33 cellular contexts compared by ENCODE assay signal in the genomic region with DNA sequence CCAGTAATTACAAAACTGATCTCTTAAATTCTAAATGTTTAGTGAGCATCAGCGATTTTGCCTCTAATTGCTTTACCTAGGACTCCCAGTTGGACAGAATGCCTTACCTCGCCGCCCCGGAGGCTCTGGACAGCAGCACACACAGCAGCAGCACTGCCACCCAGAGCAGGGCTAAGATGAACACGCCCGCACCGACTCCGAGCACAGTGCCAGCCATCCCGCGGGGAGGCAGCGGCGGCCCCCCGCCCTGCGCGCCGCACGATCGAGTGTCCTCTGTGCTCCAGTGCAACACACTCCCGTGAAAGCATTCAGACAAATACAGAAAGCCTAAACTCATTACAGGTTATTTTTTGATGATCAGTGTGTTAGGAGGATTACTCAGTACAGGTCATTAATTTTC.
"Had no signal": no experiment of that assay in that cellular context is flagged by ENCODE, and none has a peak within 500 bp of the region (broad histone marks: within the 10 kb centered on the region; RNA-seq: fewer than 3 reads in every experiment).

No MANE protein-coding gene starts in this region.

- H3K4me1 Mint-ChIP-seq: activated B cell treated with CpG ODN at 0.5 μM for 24 hours had no signal

- H3K27me3 ChIP-seq: ascending aorta, MG63 had no signal

- H3K27me3 Mint-ChIP-seq: activated B cell treated with CpG ODN at 0.5 μM for 24 hours; activated CD4-positive, alpha-beta memory T cell treated with anti-CD3 and anti-CD28 coated beads, Interleukin-2, amount 10 ng/mL, durations not matched to agents 7 days and 5 days; activated CD8-positive, alpha-beta memory T cell treated with anti-CD3 and anti-CD28 coated beads, Interleukin-2, amount 10 ng/mL, durations not matched to agents 7 days and 5 days; activated naive CD4-positive, alpha-beta T cell treated with anti-CD3 and anti-CD28 coated beads, Interleukin-2, amount 10 ng/mL, durations not matched to agents 7 days and 5 days; activated naive CD8-positive, alpha-beta T cell had no signal

- H3K4me3 ChIP-seq: ascending aorta, MG63 had no signal

- H3K27ac Mint-ChIP-seq: activated B cell treated with CpG ODN at 0.5 μM for 24 hours; activated CD4-positive, alpha-beta memory T cell treated with anti-CD3 and anti-CD28 coated beads, Interleukin-2, amount 10 ng/mL, durations not matched to agents 7 days and 5 days; activated CD8-positive, alpha-beta memory T cell treated with anti-CD3 and anti-CD28 coated beads, Interleukin-2, amount 10 ng/mL, durations not matched to agents 7 days and 5 days; activated naive CD4-positive, alpha-beta T cell treated with anti-CD3 and anti-CD28 coated beads, Interleukin-2, amount 10 ng/mL, durations not matched to agents 7 days and 5 days; activated naive CD8-positive, alpha-beta T cell had no signal

- ATAC-seq: activated CD8-positive, alpha-beta memory T cell treated with anti-CD3 and anti-CD28 coated beads, Interleukin-2, amount 10 ng/mL, durations not matched to agents 7 days and 5 days; PC-3 had no signal

- H3K4me3 Mint-ChIP-seq: activated B cell treated with CpG ODN at 0.5 μM for 24 hours; activated CD4-positive, alpha-beta memory T cell treated with anti-CD3 and anti-CD28 coated beads, Interleukin-2, amount 10 ng/mL, durations not matched to agents 7 days and 5 days; activated CD8-positive, alpha-beta memory T cell treated with anti-CD3 and anti-CD28 coated beads, Interleukin-2, amount 10 ng/mL, durations not matched to agents 7 days and 5 days; activated naive CD4-positive, alpha-beta T cell treated with anti-CD3 and anti-CD28 coated beads, Interleukin-2, amount 10 ng/mL, durations not matched to agents 7 days and 5 days; activated naive CD8-positive, alpha-beta T cell had no signal

- DNase-seq: activated B cell treated with CpG ODN at 0.5 μM for 24 hours; activated CD4-positive, alpha-beta memory T cell treated with anti-CD3 and anti-CD28 coated beads, Interleukin-2, amount 10 ng/mL, durations not matched to agents 7 days and 5 days; activated CD4-positive, alpha-beta T cell treated with anti-CD3 and anti-CD28 coated beads for 4 hours; activated CD4-positive, CD25-positive, alpha-beta regulatory T cell treated with anti-CD3 and anti-CD28 coated beads, Interleukin-2, amount 50 U/mL, for 72 hours; activated CD8-positive, alpha-beta memory T cell treated with anti-CD3 and anti-CD28 coated beads for 24 hours; activated CD8-positive, alpha-beta memory T cell treated with anti-CD3 and anti-CD28 coated beads, Interleukin-2, amount 10 ng/mL, durations not matched to agents 7 days and 5 days; activated CD8-positive, alpha-beta memory T cell treated with anti-CD3 and anti-CD28 coated beads, Interleukin-2, amount 50 U/mL, for 48 hours; activated effector memory CD4-positive, alpha-beta T cell treated with Interleukin-2 at 50 U/mL for 16 hours; activated naive CD4-positive, alpha-beta T cell treated with anti-CD3 and anti-CD28 coated beads, Interleukin-2, amount 10 ng/mL, durations not matched to agents 7 days and 5 days; activated T-cell treated with anti-CD3 and anti-CD28 coated beads, Interleukin-2, amount 50 U/mL, for 48 hours; amygdala; Kasumi-1; KG1; MG63; NCI-H1048; NCI-H1105 treated with DMSO at 0.1 percent for 48 hours; NCI-H1436; NCI-H1694; NCI-H1930; NCI-H2081 treated with DMSO at 0.1 percent for 48 hours; NCI-H226; NCI-H446 treated with DMSO at 0.1 percent for 48 hours; NCI-H524; NCI-H69; PC-3; Right ventricle myocardium superior; SW 1271; T-helper 1 cell; T-helper 2 cell; T-helper 9 cell had no signal

- H3K9me3 Mint-ChIP-seq: activated B cell treated with CpG ODN at 0.5 μM for 24 hours; activated CD4-positive, alpha-beta memory T cell treated with anti-CD3 and anti-CD28 coated beads, Interleukin-2, amount 10 ng/mL, durations not matched to agents 7 days and 5 days; activated naive CD4-positive, alpha-beta T cell treated with anti-CD3 and anti-CD28 coated beads, Interleukin-2, amount 10 ng/mL, durations not matched to agents 7 days and 5 days had no signal

- H3K4me1 ChIP-seq: ascending aorta had no signal

- H3K27ac ChIP-seq: ascending aorta, VCaP had no signal

- H3K9me3 ChIP-seq: ascending aorta, MG63 had no signal
